ENCODE assay signal across 8 cellular contexts in the genomic region with DNA sequence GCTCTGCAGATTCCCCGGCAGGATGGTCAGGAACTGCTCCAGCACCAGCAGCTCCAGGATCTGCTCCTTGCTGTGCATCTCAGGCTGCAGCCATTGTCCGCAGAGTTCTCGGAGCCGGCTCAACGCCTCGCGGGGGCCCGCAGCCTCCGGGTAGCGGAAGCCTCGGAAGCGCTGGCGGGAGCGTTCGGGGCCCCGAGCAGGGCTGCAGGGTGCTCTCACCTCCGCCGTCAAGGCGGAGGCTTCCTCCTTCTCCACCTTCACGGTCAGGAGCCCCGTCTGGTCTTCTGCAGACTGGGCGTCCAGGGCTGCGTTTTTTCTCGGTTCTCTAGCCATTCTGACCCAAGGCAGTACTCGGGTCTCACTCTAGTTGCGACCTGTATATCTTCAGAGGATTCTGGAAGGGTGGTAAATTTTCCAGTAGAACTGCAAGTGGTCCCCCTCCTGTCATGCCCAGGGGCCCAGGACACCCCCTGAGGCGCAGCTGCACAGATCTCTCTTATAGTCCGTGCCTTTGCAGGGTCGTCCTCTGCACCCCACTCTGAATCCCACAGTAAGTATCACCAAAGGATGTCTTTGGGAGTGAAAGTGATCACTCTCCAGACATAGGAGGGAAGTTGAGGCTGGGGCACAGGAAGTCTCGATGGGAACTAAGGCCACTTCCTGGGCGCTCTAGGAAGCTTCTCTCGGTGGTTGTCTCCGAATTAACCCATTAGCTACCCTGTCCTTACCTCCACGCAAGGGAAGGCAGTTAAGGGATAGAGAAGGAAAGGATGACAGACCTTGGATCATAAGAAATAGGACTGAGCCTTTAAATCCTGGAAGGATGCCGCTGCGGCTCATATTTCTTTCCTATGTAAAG. TPM values are rescaled to one million over a fixed set of nuclear protein-coding genes. Genes with fewer than 3 reads are reported as not detected.
DNase-seq lines count a peak whose midpoint lies in the region; ATAC-seq and TF ChIP-seq lines count a peak whose summit lies in the region.

A gene (minus strand): TSS at position 622 of the 859 bp plus-strand sequence. CDS start 289 bp downstream, at position 333.

- intact Hi-C loops in activated T-helper 1 cell treated with anti-CD3 and anti-CD28 coated beads, Interleukin-12 subunit alpha, Interleukin-12 subunit beta, Interleukin-2, Interleukin-4 antibody, amounts not matched to agents 30 ng/mL and 10 ng/mL and 1 ng/mL, durations not matched to agents 14 hours and 24 hours and 36 hours (cut with micrococcal nuclease): loop anchor here (1.0 to 5.0 kb wide), 10 partner anchors 15 to 171 kb away; a partner anchor contains a TSS
- intact Hi-C loops in natural killer cell (cut with micrococcal nuclease): loop anchor here (1.0 to 5.0 kb wide), 5 partner anchors 15 to 147 kb away; a partner anchor contains a TSS

- H3K27ac Mint-ChIP-seq in activated T-helper 1 cell treated with anti-CD3 and anti-CD28 coated beads, Interleukin-12 subunit alpha, Interleukin-12 subunit beta, Interleukin-2, Interleukin-4 antibody, amounts not matched to agents 30 ng/mL and 10 ng/mL and 1 ng/mL, durations not matched to agents 14 hours and 24 hours and 36 hours: peak within 1 kb of the TSS; percentile 89
- H3K27ac Mint-ChIP-seq in natural killer cell: peak within 1 kb of the TSS; percentile 68 to 88
- H3K27ac Mint-ChIP-seq in stimulated activated naive B cell treated with anti-CD40 and anti-IgM and Interleukin-4, amounts not matched to agents 10 μg/mL and 1 μg/mL and 100 μg/mL, for 72 hours: peak within 1 kb of the TSS; percentile 94

- TF ChIP-seq CTCF in fibroblast of pulmonary artery (IDR thresholded peaks at IDR 0.05; ENCODE audit: low read length, missing control alignments) (no peak), natural killer cell (IDR thresholded peaks at IDR 0.05) (no peak)

- H4K20me1 ChIP-seq in Karpas-422 (ENCODE audit: insufficient read depth, low read depth, low read length): no peaks in the 10 kb centered on the region

- H3K79me2 ChIP-seq in Karpas-422 (ENCODE audit: low read length): peaks cover 23% of the 10 kb centered on the region

- peaks cover 15% of the 10 kb centered on the region for H3K4me1 ChIP-seq in Karpas-422 (ENCODE audit: low read length)

- H3K27me3 ChIP-seq in Karpas-422 (ENCODE audit: low read length): no peaks in the 10 kb centered on the region

- DNase-seq in D341Med (ENCODE audit: low spot score) (peak; percentile 85), Karpas-422 (peak; percentile 97), RKO (ENCODE audit: low spot score) (peak; percentile 95), fibroblast of pulmonary artery (ENCODE audit: low read depth) (peak; percentile 96), natural killer cell (peak; percentile 64)
- DNase-seq in activated T-helper 1 cell treated with anti-CD3 and anti-CD28 coated beads, Interleukin-12 subunit alpha, Interleukin-12 subunit beta, Interleukin-2, Interleukin-4 antibody, amounts not matched to agents 30 ng/mL and 10 ng/mL and 1 ng/mL, durations not matched to agents 14 hours and 24 hours and 36 hours (ENCODE audit: low spot score): peak; percentile 72
- peak; percentile 80 for DNase-seq in stimulated activated naive B cell treated with anti-CD40 and anti-IgM and Interleukin-4, amounts not matched to agents 10 μg/mL and 1 μg/mL and 100 μg/mL, for 72 hours

- no peaks in the 10 kb centered on the region for H3K9me3 Mint-ChIP-seq in activated T-helper 1 cell treated with anti-CD3 and anti-CD28 coated beads, Interleukin-12 subunit alpha, Interleukin-12 subunit beta, Interleukin-2, Interleukin-4 antibody, amounts not matched to agents 30 ng/mL and 10 ng/mL and 1 ng/mL, durations not matched to agents 14 hours and 24 hours and 36 hours
- H3K9me3 Mint-ChIP-seq in natural killer cell: peaks cover 0 to 3% of the 10 kb centered on the region in 2 donors
- H3K9me3 Mint-ChIP-seq in stimulated activated naive B cell treated with anti-CD40 and anti-IgM and Interleukin-4, amounts not matched to agents 10 μg/mL and 1 μg/mL and 100 μg/mL, for 72 hours: no peaks in the 10 kb centered on the region

- H3K4me3 ChIP-seq in Karpas-422 (ENCODE audit: low read length) (peak within 1 kb of the TSS; percentile 75), fibroblast of pulmonary artery (replicated peaks; ENCODE audit: low read depth, low read length) (peak within 1 kb of the TSS; percentile 80)

- peak within 1 kb of the TSS; percentile 76 for H3K9ac ChIP-seq in Karpas-422 (ENCODE audit: low read length)

- H3K4me2 ChIP-seq in Karpas-422 (ENCODE audit: low read depth, low read length, poor library complexity, severe bottlenecking): peak within 1 kb of the TSS; percentile 70

- H3K27ac ChIP-seq in Karpas-422 (ENCODE audit: low read length): peak within 1 kb of the TSS; percentile 10; the same call in 1 of the 2 replicates

- H3K36me3 ChIP-seq in Karpas-422 (ENCODE audit: insufficient read depth, low read length): no peaks in the 10 kb centered on the region

- H3K4me3 Mint-ChIP-seq in activated T-helper 1 cell treated with anti-CD3 and anti-CD28 coated beads, Interleukin-12 subunit alpha, Interleukin-12 subunit beta, Interleukin-2, Interleukin-4 antibody, amounts not matched to agents 30 ng/mL and 10 ng/mL and 1 ng/mL, durations not matched to agents 14 hours and 24 hours and 36 hours: peak within 1 kb of the TSS; percentile 99
- peak within 1 kb of the TSS; percentile 98 for H3K4me3 Mint-ChIP-seq in natural killer cell
- H3K4me3 Mint-ChIP-seq in stimulated activated naive B cell treated with anti-CD40 and anti-IgM and Interleukin-4, amounts not matched to agents 10 μg/mL and 1 μg/mL and 100 μg/mL, for 72 hours: peak within 1 kb of the TSS; percentile 99

- H3K36me3 Mint-ChIP-seq in activated T-helper 1 cell treated with anti-CD3 and anti-CD28 coated beads, Interleukin-12 subunit alpha, Interleukin-12 subunit beta, Interleukin-2, Interleukin-4 antibody, amounts not matched to agents 30 ng/mL and 10 ng/mL and 1 ng/mL, durations not matched to agents 14 hours and 24 hours and 36 hours (ENCODE audit: low read depth): peaks cover 14% of the 10 kb centered on the region
- peaks cover 16% of the 10 kb centered on the region for H3K36me3 Mint-ChIP-seq in natural killer cell
- peaks cover 23 to 25% of the 10 kb centered on the region in 2 donors for H3K36me3 Mint-ChIP-seq in stimulated activated naive B cell treated with anti-CD40 and anti-IgM and Interleukin-4, amounts not matched to agents 10 μg/mL and 1 μg/mL and 100 μg/mL, for 72 hours

- H3K9me2 ChIP-seq in Karpas-422 (replicated peaks; ENCODE audit: insufficient read depth, low read length): 0 out of 2 replicates have a peak, but pooled peaks cover 4% of the 10 kb centered on the region

- H3K9me3 ChIP-seq in Karpas-422 (ENCODE audit: low read length): no peaks in the 10 kb centered on the region

- H3K4me1 Mint-ChIP-seq in activated T-helper 1 cell treated with anti-CD3 and anti-CD28 coated beads, Interleukin-12 subunit alpha, Interleukin-12 subunit beta, Interleukin-2, Interleukin-4 antibody, amounts not matched to agents 30 ng/mL and 10 ng/mL and 1 ng/mL, durations not matched to agents 14 hours and 24 hours and 36 hours (ENCODE audit: low read depth): peaks cover 26% of the 10 kb centered on the region
- peaks cover 31 to 41% of the 10 kb centered on the region in 2 donors for H3K4me1 Mint-ChIP-seq in natural killer cell
- H3K4me1 Mint-ChIP-seq in stimulated activated naive B cell treated with anti-CD40 and anti-IgM and Interleukin-4, amounts not matched to agents 10 μg/mL and 1 μg/mL and 100 μg/mL, for 72 hours: peaks cover 12 to 29% of the 10 kb centered on the region in 2 donors

- H2AFZ ChIP-seq in Karpas-422 (ENCODE audit: low read length): peak within 1 kb of the TSS; percentile 79

- peaks cover 3% of the 10 kb centered on the region for H3K27me3 Mint-ChIP-seq in activated T-helper 1 cell treated with anti-CD3 and anti-CD28 coated beads, Interleukin-12 subunit alpha, Interleukin-12 subunit beta, Interleukin-2, Interleukin-4 antibody, amounts not matched to agents 30 ng/mL and 10 ng/mL and 1 ng/mL, durations not matched to agents 14 hours and 24 hours and 36 hours (ENCODE audit: insufficient read depth)
- peaks cover 3 to 8% of the 10 kb centered on the region in 2 donors for H3K27me3 Mint-ChIP-seq in natural killer cell (ENCODE audit: low read depth in 2 of 2)
- no peaks in the 10 kb centered on the region for H3K27me3 Mint-ChIP-seq in stimulated activated naive B cell treated with anti-CD40 and anti-IgM and Interleukin-4, amounts not matched to agents 10 μg/mL and 1 μg/mL and 100 μg/mL, for 72 hours

- ATAC-seq in GM21526 (IDR thresholded peaks at IDR 0.05; ENCODE audit: low FRiP score, unreplicated experiment) (peak; percentile 67), natural killer cell (peak; percentile 90 to 93 (median 91))
- ATAC-seq in stimulated activated naive B cell treated with anti-CD40 and anti-IgM and Interleukin-4, amounts not matched to agents 10 μg/mL and 1 μg/mL and 100 μg/mL, for 72 hours (replicated peaks): peak; percentile 94 to 96

RNA-seq across cellular contexts. Expression of the gene that starts here (rescaled TPM):
- total RNA-seq in Karpas-422 (2014; rRNA removed; shearing (Covaris generic); ENCODE audit: low replicate concordance): 6.1 and 12.4 TPM in 2 replicates
- 4.8 and 6.0 TPM in 2 replicates for total RNA-seq in activated T-helper 1 cell treated with anti-CD3 and anti-CD28 coated beads, Interleukin-12 subunit alpha, Interleukin-12 subunit beta, Interleukin-2, Interleukin-4 antibody, amounts not matched to agents 30 ng/mL and 10 ng/mL and 1 ng/mL, durations not matched to agents 14 hours and 24 hours and 36 hours
- total RNA-seq in natural killer cell: 1 to 10 TPM; 1.6 to 4.2 (median 2.9) TPM

Comparison
In these comparisons a context has a peak if more than half of its experiments do, and no peak if none do; other contexts are left out.
1. Peak in every context shown above with its lines: DNase-seq, ATAC-seq, H3K4me3 ChIP-seq and H3K27ac ChIP-seq.